In the genomic region with DNA sequence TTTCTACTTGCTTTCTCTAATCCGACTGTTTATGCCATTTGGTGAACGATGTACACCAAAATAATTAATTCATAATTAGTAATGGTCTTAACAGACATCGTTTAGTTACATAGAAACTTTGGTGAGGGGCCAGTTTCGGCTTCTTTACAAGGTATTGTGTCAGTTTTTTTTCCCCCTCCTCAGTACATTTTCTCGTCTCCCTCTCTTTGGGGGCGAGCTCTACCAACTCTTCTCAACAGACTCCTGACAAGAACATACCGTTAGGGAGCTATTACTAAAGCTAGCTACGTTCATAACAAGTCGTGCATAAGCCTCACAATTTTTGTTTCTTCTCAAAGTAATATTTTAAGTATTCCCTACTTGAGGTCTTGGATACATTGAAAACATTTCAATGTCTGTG, we compare ENCODE assay signal across 7 cellular contexts. TPM values are rescaled to one million over a fixed set of nuclear protein-coding genes. Genes with fewer than 3 reads are reported as not detected.
DNase-seq lines count a peak whose midpoint lies in the region; ATAC-seq and TF ChIP-seq lines count a peak whose summit lies in the region.

No MANE protein-coding gene starts in this region.

- H3K27me3 Mint-ChIP-seq in T-helper 17 cell = peaks cover 7% of the 10 kb centered on the region

- no peaks in the 10 kb centered on the region for H3K27me3 ChIP-seq in foreskin keratinocyte

- CTCF ChIA-PET in HEK293 (lab: Yijun Ruan, JAX) = interaction anchor here (0.7 to 1.5 kb wide), 3 partner anchors 9 to 36 kb away, joined by 3 read pairs; no protein-coding TSS in a partner anchor

- intact Hi-C loops in posterior cingulate gyrus (cut with DNase I) = no loop called here

- TF ChIP-seq CTCF in HEK293 (tag by site-specific recombination; IDR thresholded peaks at IDR 0.05) (no peak), foreskin keratinocyte (conservative IDR thresholded peaks at IDR 0.05) (no peak)

- peak overlapping the region; percentile 97 for H3K4me3 Mint-ChIP-seq in T-helper 17 cell

- H3K36me3 ChIP-seq in HEK293 (ENCODE audit: control insufficient read depth in 2 of 2, insufficient read depth in 1 of 2, low read length in 2 of 2) = no peaks in the 10 kb centered on the region

- H3K4me1 Mint-ChIP-seq in T-helper 17 cell = peaks cover 40% of the 10 kb centered on the region

- ATAC-seq in T-helper 17 cell (no peak), foreskin keratinocyte (no peak), HG02981 (IDR thresholded peaks at IDR 0.05; ENCODE audit: unreplicated experiment) (no peak), GM21723 (IDR thresholded peaks at IDR 0.05; ENCODE audit: unreplicated experiment) (no peak)

- H3K4me3 ChIP-seq in HEK293 (ENCODE audit: low read depth, low read length) (peak overlapping the region; percentile 99), skin epidermis (peak overlapping the region; percentile 60 to 97 (median 89))

- no peaks in the 10 kb centered on the region for H3K4me1 ChIP-seq in HEK293 (ENCODE audit: control insufficient read depth, insufficient read depth, low read length)
- H3K4me1 ChIP-seq in foreskin keratinocyte = peaks cover 16% of the 10 kb centered on the region

- H3K36me3 Mint-ChIP-seq in T-helper 17 cell (ENCODE audit: low read depth) = peaks cover 3% of the 10 kb centered on the region

- H3K27ac ChIP-seq in HEK293 (ENCODE audit: extremely low read depth, low read depth, low read length) (no peak overlapping the region), foreskin keratinocyte (peak overlapping the region; percentile 85), skin epidermis (peak overlapping the region in 5 of 21 experiments; percentile 90 to 97 (median 94))

- no peaks in the 10 kb centered on the region for H3K9me3 ChIP-seq in HEK293 (ENCODE audit: control insufficient read depth, insufficient read depth, low read depth, low read length)
- no peaks in the 10 kb centered on the region for H3K9me3 ChIP-seq in T-helper 17 cell (ENCODE audit: control insufficient read depth, low read length, poor library complexity, severe bottlenecking)

- POLR2A ChIA-PET in HEK293 (lab: Yijun Ruan, JAX) = interaction anchor here (1.0 kb wide), 1 partner anchor 10 kb away, joined by 3 read pairs; no protein-coding TSS in a partner anchor

- no peak for DNase-seq in T-helper 17 cell
- DNase-seq in foreskin keratinocyte = no peak
- DNase-seq in posterior cingulate gyrus = no peak

- peak overlapping the region; percentile 98 for H3K27ac Mint-ChIP-seq in T-helper 17 cell

TF ChIP-seq in HEK293, 187 proteins besides CTCF, POLR2A, EP300 and RAD21:
- TF ChIP-seq GLIS1 (tag by site-specific recombination; IDR thresholded peaks at IDR 0.05) = no peak
- TF ChIP-seq, protein P1, sequence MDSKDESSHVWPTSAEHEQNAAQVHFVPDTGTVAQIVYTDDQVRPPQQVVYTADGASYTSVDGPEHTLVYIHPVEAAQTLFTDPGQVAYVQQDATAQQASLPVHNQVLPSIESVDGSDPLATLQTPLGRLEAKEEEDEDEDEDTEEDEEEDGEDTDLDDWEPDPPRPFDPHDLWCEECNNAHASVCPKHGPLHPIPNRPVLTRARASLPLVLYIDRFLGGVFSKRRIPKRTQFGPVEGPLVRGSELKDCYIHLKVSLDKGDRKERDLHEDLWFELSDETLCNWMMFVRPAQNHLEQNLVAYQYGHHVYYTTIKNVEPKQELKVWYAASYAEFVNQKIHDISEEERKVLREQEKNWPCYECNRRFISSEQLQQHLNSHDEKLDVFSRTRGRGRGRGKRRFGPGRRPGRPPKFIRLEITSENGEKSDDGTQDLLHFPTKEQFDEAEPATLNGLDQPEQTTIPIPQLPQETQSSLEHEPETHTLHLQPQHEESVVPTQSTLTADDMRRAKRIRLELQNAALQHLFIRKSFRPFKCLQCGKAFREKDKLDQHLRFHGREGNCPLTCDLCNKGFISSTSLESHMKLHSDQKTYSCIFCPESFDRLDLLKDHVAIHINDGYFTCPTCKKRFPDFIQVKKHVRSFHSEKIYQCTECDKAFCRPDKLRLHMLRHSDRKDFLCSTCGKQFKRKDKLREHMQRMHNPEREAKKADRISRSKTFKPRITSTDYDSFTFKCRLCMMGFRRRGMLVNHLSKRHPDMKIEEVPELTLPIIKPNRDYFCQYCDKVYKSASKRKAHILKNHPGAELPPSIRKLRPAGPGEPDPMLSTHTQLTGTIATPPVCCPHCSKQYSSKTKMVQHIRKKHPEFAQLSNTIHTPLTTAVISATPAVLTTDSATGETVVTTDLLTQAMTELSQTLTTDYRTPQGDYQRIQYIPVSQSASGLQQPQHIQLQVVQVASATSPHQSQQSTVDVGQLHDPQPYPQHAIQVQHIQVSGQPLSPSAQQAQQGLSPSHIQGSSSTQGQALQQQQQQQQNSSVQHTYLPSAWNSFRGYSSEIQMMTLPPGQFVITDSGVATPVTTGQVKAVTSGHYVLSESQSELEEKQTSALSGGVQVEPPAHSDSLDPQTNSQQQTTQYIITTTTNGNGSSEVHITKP (tag by site-specific recombination; IDR thresholded peaks at IDR 0.05) = peak; percentile 26; the same call in 1 of the 2 replicates

RNA-seq across cellular contexts. Expression of a gene that starts 1.4 kb away (rescaled TPM):
- total RNA-seq in T-helper 17 cell (100 to 1,000 TPM; 145 to 171 TPM), foreskin keratinocyte (98.4 and 98.5 TPM in 2 replicates)
- 27.5 and 35.2 TPM in 2 replicates for polyA plus RNA-seq in foreskin keratinocyte

RNA-seq across cellular contexts. Expression of a gene that starts 39.3 kb away (rescaled TPM):
- total RNA-seq in T-helper 17 cell (not detected), foreskin keratinocyte (not detected in 2 replicates)
- polyA plus RNA-seq in foreskin keratinocyte = not detected in 2 replicates
